In genomic region chr5:178147406-178147805, GRCh38 we compare ENCODE assay signal across 26 cellular contexts. TPM values are rescaled to one million over a fixed set of nuclear protein-coding genes. Genes with fewer than 3 reads are reported as not detected.
"Had no signal": no experiment of that assay in that cellular context is flagged by ENCODE, and none has a peak within 500 bp of the region (broad histone marks: within the 10 kb centered on the region; RNA-seq: fewer than 3 reads in every experiment).

No MANE protein-coding gene starts in this region.

- H3K27ac Mint-ChIP-seq: natural killer cell, progenitor cell of endocrine pancreas had no signal

- H3K27ac ChIP-seq: body of pancreas, cardiac muscle cell, esophagus muscularis mucosa, gastrocnemius medialis, upper lobe of left lung, WERI-Rb-1 had no signal

- DNase-seq: activated CD4-positive, alpha-beta T cell treated with anti-CD3 and anti-CD28 coated beads for 1 hour; activated CD4-positive, alpha-beta T cell treated with anti-CD3 and anti-CD28 coated beads, Interleukin-2, amount 50 U/mL, for 1 hour; activated CD8-positive, alpha-beta memory T cell treated with anti-CD3 and anti-CD28 coated beads for 24 hours; activated CD8-positive, alpha-beta memory T cell treated with anti-CD3 and anti-CD28 coated beads, Interleukin-2, amount 50 U/mL, for 4 hours; activated gamma-delta T cell; activated T-cell treated with anti-CD3 and anti-CD28 coated beads, Interleukin-2, amount 50 U/mL, for 4 hours; body of pancreas; effector CD8-positive, alpha-beta T cell; hypothalamus; left cardiac atrium; midbrain; natural killer cell; retina; stimulated activated CD4-positive, alpha-beta T cell treated with anti-CD3 and anti-CD28 coated beads, Interleukin-4, amount 100 ng/mL, for 24 hours; stimulated activated naive CD8-positive, alpha-beta T cell treated with anti-CD3 and anti-CD28 coated beads, Interleukin-15, Interleukin-2, amounts not matched to agents 100 U/mL and 50 U/mL, for 24 hours; T-cell; upper lobe of left lung; WERI-Rb-1 had no signal

- H3K4me3 ChIP-seq: body of pancreas, cardiac muscle cell, esophagus muscularis mucosa, gastrocnemius medialis, upper lobe of left lung had no signal

- H3K4me3 Mint-ChIP-seq: activated T-cell treated with anti-CD3 and anti-CD28 coated beads, Interleukin-2, amount 50 U/mL, for 4 hours; natural killer cell; T-cell had no signal

- H3K27me3 ChIP-seq: body of pancreas, cardiac muscle cell, esophagus muscularis mucosa, gastrocnemius medialis, upper lobe of left lung had no signal

- H3K9me3 Mint-ChIP-seq: activated T-cell treated with anti-CD3 and anti-CD28 coated beads, Interleukin-2, amount 50 U/mL, for 4 hours; natural killer cell; T-cell had no signal

- H3K9me3 ChIP-seq: body of pancreas, esophagus muscularis mucosa, gastrocnemius medialis, upper lobe of left lung had no signal

- ATAC-seq: activated T-cell treated with anti-CD3 and anti-CD28 coated beads, Interleukin-2, amount 50 U/mL, for 4 hours; body of pancreas; gastrocnemius medialis; left cardiac atrium; natural killer cell; stimulated activated naive CD8-positive, alpha-beta T cell treated with anti-CD3 and anti-CD28 coated beads, Interleukin-15, Interleukin-2, amounts not matched to agents 100 U/mL and 50 U/mL, for 24 hours; T-cell had no signal

- H3K27me3 Mint-ChIP-seq: progenitor cell of endocrine pancreas, T-cell had no signal

RNA-seq across cellular contexts. Expression of gene GMCL2, which starts 39.8 kb away (rescaled TPM):
- total RNA-seq: activated T-cell treated with anti-CD3 and anti-CD28 coated beads, Interleukin-2, amount 50 U/mL, for 4 hours; body of pancreas; cardiac muscle cell; cerebellum; esophagus muscularis mucosa; gastrocnemius medialis; left cardiac atrium; liver; natural killer cell; osteocyte; progenitor cell of endocrine pancreas; subcutaneous adipose tissue; T-cell; upper lobe of left lung had no signal
- polyA plus RNA-seq: cardiac muscle cell, liver had no signal
